12 cellular contexts compared by ENCODE assay signal in genomic region chr5:120454094-120454798, GRCh38. TPM values are rescaled to one million over a fixed set of nuclear protein-coding genes. Genes with fewer than 3 reads are reported as not detected.
DNase-seq lines count a peak whose midpoint lies in the region; ATAC-seq and TF ChIP-seq lines count a peak whose summit lies in the region.
"Had no signal": no experiment of that assay in that cellular context is flagged by ENCODE, and none has a peak within 500 bp of the region (broad histone marks: within the 10 kb centered on the region; RNA-seq: fewer than 3 reads in every experiment).

No MANE protein-coding gene starts in this region.

- H3K9me3 ChIP-seq in neural cell (ENCODE audit: low read length): no peaks in the 10 kb centered on the region
- H3K9me3 ChIP-seq: mucosa of descending colon had no signal

- peak; percentile 86 for TF ChIP-seq EP300 in neural cell (conservative IDR thresholded peaks at IDR 0.05; ENCODE audit: poor library complexity, severe bottlenecking)

- no peak overlapping the region for H3K4me2 ChIP-seq in neural cell (ENCODE audit: low read length)

- no peaks in the 10 kb centered on the region for H4K20me1 ChIP-seq in neural cell (ENCODE audit: insufficient read depth)

- in situ Hi-C loops in SK-MEL-5 (cut with HindIII; ENCODE audit: low pct_unique_long_range_greater_than_20kb, low sequenced_read_pairs): no loop called here

- DNase-seq in AG20443 (ENCODE audit: low spot score) (peak; percentile 66), SK-MEL-5 (ENCODE audit: low read depth, low spot score) (peak; percentile 45), fibroblast of pulmonary artery (ENCODE audit: low read depth) (peak; percentile 91), hypothalamus (lab: John Stamatoyannopoulos, UW) (no peak), NCI-H69 (lab: John Stamatoyannopoulos, UW) (no peak)
- DNase-seq: CD4-positive, CD25-positive, alpha-beta regulatory T cell; mucosa of descending colon; substantia nigra had no signal

- no peak for TF ChIP-seq RAD21 in neural cell (conservative IDR thresholded peaks at IDR 0.05)

- ATAC-seq in HG03460 (IDR thresholded peaks at IDR 0.05; ENCODE audit: unreplicated experiment): no peak
- ATAC-seq in HG03045 (IDR thresholded peaks at IDR 0.05; ENCODE audit: unreplicated experiment): no peak
- ATAC-seq: GM12878, mucosa of descending colon had no signal

- TF ChIP-seq CTCF in fibroblast of pulmonary artery (IDR thresholded peaks at IDR 0.05; ENCODE audit: low read length, missing control alignments): no peak
- no peak for TF ChIP-seq CTCF in neural cell (IDR thresholded peaks at IDR 0.05; ENCODE audit: poor library complexity, severe bottlenecking)

- no peak overlapping the region for H2AFZ ChIP-seq in neural cell (ENCODE audit: low read depth, low read length)

- H3K79me2 ChIP-seq in neural cell (replicated peaks; ENCODE audit: insufficient read depth, low read length): no peaks in the 10 kb centered on the region

- H3K4me3 ChIP-seq in fibroblast of pulmonary artery (replicated peaks; ENCODE audit: low read depth, low read length) (no peak overlapping the region), neural cell (ENCODE audit: low read length) (no peak overlapping the region)
- H3K4me3 ChIP-seq: GM12878, mucosa of descending colon had no signal

- H3K9me2 ChIP-seq in neural cell (ENCODE audit: insufficient read depth, low read length): no peaks in the 10 kb centered on the region

- no peaks in the 10 kb centered on the region for H3K36me3 ChIP-seq in neural cell (ENCODE audit: insufficient read depth, low read length)

- H3K9ac ChIP-seq in neural cell (ENCODE audit: low read length): no peak overlapping the region

- H3F3A ChIP-seq in neural cell (ENCODE audit: insufficient read depth, low read length, poor library complexity, severe bottlenecking): no peaks in the 10 kb centered on the region

- H3K27ac ChIP-seq in neural cell (ENCODE audit: low read length): no peak overlapping the region

- H3K27me3 ChIP-seq in neural cell (ENCODE audit: insufficient read depth, low read depth, low read length): no peaks in the 10 kb centered on the region

TF ChIP-seq in neural cell, 6 proteins besides CTCF, POLR2A, EP300 and RAD21:
- TF ChIP-seq REST (IDR thresholded peaks at IDR 0.05; ENCODE audit: borderline replicate concordance) (no peak), MXI1 (conservative IDR thresholded peaks at IDR 0.05; ENCODE audit: poor library complexity, severe bottlenecking) (peak; percentile 40), EZH2 (IDR thresholded peaks at IDR 0.05; ENCODE audit: borderline replicate concordance, insufficient read depth, low read length, poor library complexity, severe bottlenecking) (no peak), SMC3 (conservative IDR thresholded peaks at IDR 0.05; ENCODE audit: poor library complexity) (no peak), TAF1 (IDR thresholded peaks at IDR 0.05; ENCODE audit: low read depth) (no peak), POLR2AphosphoS5 (IDR thresholded peaks at IDR 0.05) (peak; percentile 58)
TF ChIP-seq in neural cell: peak in this region for 2.

RNA-seq across cellular contexts. Expression of gene PRR16, which starts 9.9 kb away (rescaled TPM):
- total RNA-seq in SK-MEL-5 (2014; rRNA removed; shearing (Covaris generic)): 1.2 and 1.5 TPM in 2 replicates
- polyA plus RNA-seq in SK-MEL-5 (2015; cell fraction: cytosol; rRNA removed): 3.5 and 5.8 TPM in 2 replicates
- polyA plus RNA-seq in SK-MEL-5 (2015; cell fraction: nucleus; rRNA removed): 3.1 TPM in 1 of 2 replicates, not detected in the other
- polyA plus RNA-seq in neural cell: 1.6 and 1.7 TPM in 2 replicates
- polyA minus RNA-seq in neural cell: 0.73 and 1.5 TPM in 2 replicates
- total RNA-seq: CD4-positive, CD25-positive, alpha-beta regulatory T cell; GM12878 had no signal
- polyA plus RNA-seq: CD4-positive, CD25-positive, alpha-beta regulatory T cell; GM12878 had no signal

Comparison
In these comparisons a context has a peak if more than half of its experiments do, and no peak if none do; other contexts are left out.
1. DNase-seq: peak in AG20443 (single experiment), SK-MEL-5 (single experiment) and fibroblast of pulmonary artery (single experiment); none in hypothalamus (0 of 51) and NCI-H69 (single experiment).